Comparison of ENCODE assay signal across 18 cellular contexts in genomic region chr9:1918642-1919041, GRCh38.
"Had no signal": no experiment of that assay in that cellular context is flagged by ENCODE, and none has a peak within 500 bp of the region (broad histone marks: within the 10 kb centered on the region; RNA-seq: fewer than 3 reads in every experiment).

No MANE protein-coding gene starts in this region.

- DNase-seq: activated CD4-positive, alpha-beta memory T cell treated with anti-CD3 and anti-CD28 coated beads for 36 hours; activated CD4-positive, alpha-beta T cell treated with anti-CD3 and anti-CD28 coated beads for 48 hours; activated CD4-positive, CD25-positive, alpha-beta regulatory T cell; activated naive CD4-positive, alpha-beta T cell treated with Interleukin-2 at 50 U/mL for 16 hours; activated naive CD8-positive, alpha-beta T cell treated with anti-CD3 and anti-CD28 coated beads for 36 hours; activated T-cell treated with anti-CD3 and anti-CD28 coated beads, Interleukin-2, amount 50 U/mL, for 48 hours; colonic mucosa; dorsolateral prefrontal cortex; midbrain; natural killer cell; right lobe of liver; stimulated activated CD4-positive, alpha-beta T cell treated with anti-CD3 and anti-CD28 coated beads, Interleukin-1b, Interleukin-23, amount 100 ng/mL, for 48 hours; stomach; T-helper 17 cell; transverse colon had no signal

- H3K4me3 Mint-ChIP-seq: activated CD4-positive, alpha-beta memory T cell treated with anti-CD3 and anti-CD28 coated beads for 36 hours; activated naive CD8-positive, alpha-beta T cell treated with anti-CD3 and anti-CD28 coated beads for 36 hours; natural killer cell; stimulated activated effector memory CD8-positive, alpha-beta T cell treated with anti-CD3 and anti-CD28 coated beads, Interleukin-12 subunit alpha, Interleukin-12 subunit beta, amount 100 ng/mL, for 72 hours; T-helper 17 cell had no signal

- H3K27me3 ChIP-seq: colonic mucosa, right lobe of liver, transverse colon had no signal

- H3K9me3 ChIP-seq: colonic mucosa, right lobe of liver, stomach, transverse colon had no signal

- ATAC-seq: natural killer cell; right lobe of liver; stimulated activated effector memory CD8-positive, alpha-beta T cell treated with anti-CD3 and anti-CD28 coated beads, Interleukin-12 subunit alpha, Interleukin-12 subunit beta, amount 100 ng/mL, for 72 hours; T-helper 17 cell had no signal

- H3K27ac ChIP-seq: colonic mucosa, epithelial cell of prostate, right lobe of liver, stomach, transverse colon had no signal

- H3K27ac Mint-ChIP-seq: activated CD4-positive, alpha-beta memory T cell treated with anti-CD3 and anti-CD28 coated beads for 36 hours; activated naive CD8-positive, alpha-beta T cell treated with anti-CD3 and anti-CD28 coated beads for 36 hours; natural killer cell; stimulated activated effector memory CD8-positive, alpha-beta T cell treated with anti-CD3 and anti-CD28 coated beads, Interleukin-12 subunit alpha, Interleukin-12 subunit beta, amount 100 ng/mL, for 72 hours had no signal

- H3K9me3 Mint-ChIP-seq: activated CD4-positive, alpha-beta memory T cell treated with anti-CD3 and anti-CD28 coated beads for 36 hours; activated naive CD8-positive, alpha-beta T cell treated with anti-CD3 and anti-CD28 coated beads for 36 hours; natural killer cell; stimulated activated effector memory CD8-positive, alpha-beta T cell treated with anti-CD3 and anti-CD28 coated beads, Interleukin-12 subunit alpha, Interleukin-12 subunit beta, amount 100 ng/mL, for 72 hours had no signal

- H3K4me1 Mint-ChIP-seq: activated naive CD8-positive, alpha-beta T cell treated with anti-CD3 and anti-CD28 coated beads for 36 hours; natural killer cell; stimulated activated effector memory CD8-positive, alpha-beta T cell treated with anti-CD3 and anti-CD28 coated beads, Interleukin-12 subunit alpha, Interleukin-12 subunit beta, amount 100 ng/mL, for 72 hours; T-helper 17 cell had no signal

- H3K36me3 ChIP-seq: colonic mucosa, right lobe of liver, stomach, transverse colon had no signal

- H3K4me3 ChIP-seq: colonic mucosa, right lobe of liver, skin epidermis, stomach, transverse colon had no signal

- H3K36me3 Mint-ChIP-seq: activated CD4-positive, alpha-beta memory T cell treated with anti-CD3 and anti-CD28 coated beads for 36 hours; activated naive CD8-positive, alpha-beta T cell treated with anti-CD3 and anti-CD28 coated beads for 36 hours; natural killer cell; stimulated activated effector memory CD8-positive, alpha-beta T cell treated with anti-CD3 and anti-CD28 coated beads, Interleukin-12 subunit alpha, Interleukin-12 subunit beta, amount 100 ng/mL, for 72 hours had no signal

- H3K4me1 ChIP-seq: colonic mucosa, right lobe of liver, stomach, transverse colon had no signal
